In the genomic region with DNA sequence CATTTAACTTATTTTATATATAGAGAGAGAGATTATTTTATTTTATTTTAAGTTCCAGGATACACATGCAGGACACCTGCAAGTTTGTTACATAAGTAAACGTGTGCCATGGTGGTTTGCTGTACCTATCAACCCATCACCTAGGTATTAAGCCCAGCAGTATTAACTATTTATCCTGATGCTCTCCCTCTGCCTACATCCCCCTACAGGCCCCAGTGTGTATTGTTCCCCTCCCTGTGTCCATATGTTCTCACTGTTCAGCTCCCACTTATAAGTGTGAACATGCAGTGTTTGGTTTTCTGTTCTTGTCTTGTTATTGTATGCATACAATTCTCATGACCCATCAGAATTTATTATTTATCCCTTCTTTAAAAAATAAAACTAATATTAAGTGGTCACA, we compare ENCODE assay signal across 11 cellular contexts. TPM values are rescaled to one million over a fixed set of nuclear protein-coding genes. Genes with fewer than 3 reads are reported as not detected.
DNase-seq lines count a peak whose midpoint lies in the region; ATAC-seq and TF ChIP-seq lines count a peak whose summit lies in the region.
"Had no signal": no experiment of that assay in that cellular context is flagged by ENCODE, and none has a peak within 500 bp of the region (broad histone marks: within the 10 kb centered on the region; RNA-seq: fewer than 3 reads in every experiment).

No MANE protein-coding gene starts in this region.

- no peak overlapping the region for H3K27ac ChIP-seq in HCT116 (ENCODE audit: low read depth, low read length)
- no peak overlapping the region for H3K27ac ChIP-seq in mesenchymal stem cell (ENCODE audit: low read length, poor library complexity, severe bottlenecking)
- no peak overlapping the region for H3K27ac ChIP-seq in psoas muscle

- POLR2A ChIA-PET in HCT116 (lab: Charles Lee) = no interaction called here

- H3K9me2 ChIP-seq in HCT116 (ENCODE audit: insufficient read depth) = no peaks in the 10 kb centered on the region

- H3K36me3 ChIP-seq in HCT116 (ENCODE audit: control insufficient read depth in 1 of 2, insufficient read depth in 2 of 2, low read length in 2 of 2) (no peaks in the 10 kb centered on the region), mesenchymal stem cell (ENCODE audit: control insufficient read depth in 1 of 2, insufficient read depth in 2 of 2, low read depth in 1 of 2, low read length in 2 of 2) (no peaks in the 10 kb centered on the region), psoas muscle (ENCODE audit: insufficient read depth in 1 of 2, low read depth in 1 of 2) (no peaks in the 10 kb centered on the region)

- intact Hi-C loops in HCT116 (cut with micrococcal nuclease) (no loop called here), psoas muscle (cut with DNase I) (no loop called here)

- CTCF ChIA-PET in HCT116 (lab: Charles Lee) = interaction anchor here (1.7 kb wide), 1 partner anchor 181 kb away, joined by 4 read pairs; no protein-coding TSS in a partner anchor

- no peak overlapping the region for H2AK5ac ChIP-seq in mesenchymal stem cell (ENCODE audit: low read length, severe bottlenecking)

- no peak overlapping the region for H2BK120ac ChIP-seq in mesenchymal stem cell (ENCODE audit: low read depth, low read length)

- RAD21 ChIA-PET in HCT116 (lab: Charles Lee; ENCODE audit: low non-redundant PET in 1 of 2, low total read pairs in 2 of 2, uncharacterized antibody in 2 of 2, unreplicated experiment in 2 of 2) = no interaction called here

- TF ChIP-seq CTCF in HCT116 (IDR thresholded peaks at IDR 0.05 in 2 of 3, conservative IDR thresholded peaks at IDR 0.05 in 1 of 3; ENCODE audit: borderline replicate concordance in 1 of 3, insufficient read depth in 1 of 3, low read depth in 2 of 3, low read length in 2 of 3) (peak in 2 of 3 experiments; percentile 45 to 51; a peak in 4 of 6 replicates), psoas muscle (IDR thresholded peaks at IDR 0.05) (no peak)

- no peaks in the 10 kb centered on the region for H3K4me1 ChIP-seq in HCT116 (ENCODE audit: control insufficient read depth in 1 of 2, insufficient read depth in 2 of 2, low read length in 2 of 2)
- no peaks in the 10 kb centered on the region for H3K4me1 ChIP-seq in mesenchymal stem cell (ENCODE audit: control insufficient read depth, insufficient read depth, low read depth, low read length)
- H3K4me1 ChIP-seq in psoas muscle = no peaks in the 10 kb centered on the region
- H3K4me1 ChIP-seq: Caco-2 had no signal

- H3K4me2 ChIP-seq in HCT116 (ENCODE audit: low read length) (no peak overlapping the region), mesenchymal stem cell (ENCODE audit: low read length, poor library complexity, severe bottlenecking) (no peak overlapping the region)

- H4K8ac ChIP-seq in mesenchymal stem cell (ENCODE audit: low read length) = no peak overlapping the region

- BruUV-seq in HCT116 (replicated peaks; lab: Mats Ljungman, UMichigan) = no TSS peak

- no peak overlapping the region for H2AFZ ChIP-seq in HCT116 (ENCODE audit: low read depth, low read length, poor library complexity, severe bottlenecking)
- H2AFZ ChIP-seq in mesenchymal stem cell (ENCODE audit: low read depth, low read length) = no peak overlapping the region

- H3K23ac ChIP-seq in mesenchymal stem cell (ENCODE audit: low read length in 2 of 2) = no peak overlapping the region

- H3K4me3 ChIP-seq in HCT116 (replicated peaks in 1 of 2; ENCODE audit: low read depth in 1 of 2, low read length in 2 of 2) (no peak overlapping the region), mesenchymal stem cell (ENCODE audit: insufficient read depth in 1 of 2, low read depth in 1 of 2, low read length in 2 of 2) (no peak overlapping the region), psoas muscle (no peak overlapping the region)

- no peak overlapping the region for H3K4ac ChIP-seq in mesenchymal stem cell (ENCODE audit: low read depth in 1 of 2, low read length in 2 of 2)

- H2BK12ac ChIP-seq in mesenchymal stem cell (ENCODE audit: low read length in 2 of 2) = no peak overlapping the region

- no peak overlapping the region for H4K91ac ChIP-seq in mesenchymal stem cell (ENCODE audit: low read length)

- H2BK5ac ChIP-seq in mesenchymal stem cell (ENCODE audit: low read depth, low read length, poor library complexity, severe bottlenecking) = no peak overlapping the region

- peak; percentile 71 for ATAC-seq in GM18519 (IDR thresholded peaks at IDR 0.05; ENCODE audit: low FRiP score, unreplicated experiment)
- peak; percentile 91 for ATAC-seq in HCT116
- no peak for ATAC-seq in psoas muscle
- ATAC-seq: activated T-cell treated with anti-CD3 and anti-CD28 coated beads, Interleukin-2, amount 50 U/mL, for 4 hours; sciatic nerve had no signal

- H3K14ac ChIP-seq in mesenchymal stem cell (ENCODE audit: low read length in 2 of 2) = no peak overlapping the region

- no peaks in the 10 kb centered on the region for H3K79me1 ChIP-seq in mesenchymal stem cell (replicated peaks; ENCODE audit: low read length, poor library complexity, severe bottlenecking)

- H2BK15ac ChIP-seq in mesenchymal stem cell (ENCODE audit: low read depth, poor library complexity, severe bottlenecking) = no peak overlapping the region

- H3K18ac ChIP-seq in mesenchymal stem cell (ENCODE audit: low read depth in 1 of 2, low read length in 2 of 2) = no peak overlapping the region

- DNase-seq in HCT116 (ENCODE audit: low read depth, low spot score) (peak; percentile 3), NAMALWA (ENCODE audit: low spot score) (peak; percentile 40), mesenchymal stem cell (peak; percentile 5), psoas muscle (no peak), NCI-H345 treated with DMSO at 0.1 percent for 48 hours (lab: John Stamatoyannopoulos, UW; ENCODE audit: unreplicated experiment) (no peak), SKM-1 treated with dmso at 0.1 percent for 144 hours (lab: John Stamatoyannopoulos, UW; ENCODE audit: unreplicated experiment) (no peak)
- DNase-seq: activated T-cell treated with anti-CD3 and anti-CD28 coated beads, Interleukin-2, amount 50 U/mL, for 4 hours; MM.1S had no signal

- H3K27me3 ChIP-seq in HCT116 (ENCODE audit: insufficient read depth, low read length) = no peaks in the 10 kb centered on the region
- H3K27me3 ChIP-seq in mesenchymal stem cell (ENCODE audit: control insufficient read depth in 1 of 2, insufficient read depth in 1 of 2, low read length in 2 of 2) = no peaks in the 10 kb centered on the region
- H3K27me3 ChIP-seq in psoas muscle (ENCODE audit: insufficient read depth in 3 of 3, low read length in 2 of 3) = no peaks in the 10 kb centered on the region

- no peak for TF ChIP-seq RAD21 in HCT116 (IDR thresholded peaks at IDR 0.05; ENCODE audit: low read depth)

- H3K79me2 ChIP-seq in HCT116 (ENCODE audit: insufficient read depth, low read length) = no peaks in the 10 kb centered on the region

- no peak for TF ChIP-seq POLR2A in HCT116 (IDR thresholded peaks at IDR 0.05; ENCODE audit: borderline replicate concordance, extremely low read depth, insufficient read depth, insufficient read length)

- H3K9me3 ChIP-seq in HCT116 (ENCODE audit: control insufficient read depth in 1 of 2, insufficient read depth in 1 of 2, low read depth in 1 of 2, low read length in 2 of 2) (no peaks in the 10 kb centered on the region), mesenchymal stem cell (ENCODE audit: control insufficient read depth, low read length) (no peaks in the 10 kb centered on the region), psoas muscle (no peaks in the 10 kb centered on the region)
- H3K9me3 ChIP-seq: Caco-2 had no signal

- WGBS in mesenchymal stem cell = 100% methylated on average over 1 of the region's 1 CpG
- WGBS in psoas muscle, 3 donors = 82 to 95% (median 87%) methylated on average over 1 of the region's 1 CpG

- H3K9ac ChIP-seq in HCT116 (ENCODE audit: low read length) = no peak overlapping the region
- no peak overlapping the region for H3K9ac ChIP-seq in mesenchymal stem cell (ENCODE audit: low read length)

- H4K20me1 ChIP-seq in HCT116 (ENCODE audit: insufficient read depth) = no peaks in the 10 kb centered on the region

TF ChIP-seq in HCT116, 20 proteins besides CTCF, POLR2A, EP300 and RAD21:
- TF ChIP-seq, protein P1, sequence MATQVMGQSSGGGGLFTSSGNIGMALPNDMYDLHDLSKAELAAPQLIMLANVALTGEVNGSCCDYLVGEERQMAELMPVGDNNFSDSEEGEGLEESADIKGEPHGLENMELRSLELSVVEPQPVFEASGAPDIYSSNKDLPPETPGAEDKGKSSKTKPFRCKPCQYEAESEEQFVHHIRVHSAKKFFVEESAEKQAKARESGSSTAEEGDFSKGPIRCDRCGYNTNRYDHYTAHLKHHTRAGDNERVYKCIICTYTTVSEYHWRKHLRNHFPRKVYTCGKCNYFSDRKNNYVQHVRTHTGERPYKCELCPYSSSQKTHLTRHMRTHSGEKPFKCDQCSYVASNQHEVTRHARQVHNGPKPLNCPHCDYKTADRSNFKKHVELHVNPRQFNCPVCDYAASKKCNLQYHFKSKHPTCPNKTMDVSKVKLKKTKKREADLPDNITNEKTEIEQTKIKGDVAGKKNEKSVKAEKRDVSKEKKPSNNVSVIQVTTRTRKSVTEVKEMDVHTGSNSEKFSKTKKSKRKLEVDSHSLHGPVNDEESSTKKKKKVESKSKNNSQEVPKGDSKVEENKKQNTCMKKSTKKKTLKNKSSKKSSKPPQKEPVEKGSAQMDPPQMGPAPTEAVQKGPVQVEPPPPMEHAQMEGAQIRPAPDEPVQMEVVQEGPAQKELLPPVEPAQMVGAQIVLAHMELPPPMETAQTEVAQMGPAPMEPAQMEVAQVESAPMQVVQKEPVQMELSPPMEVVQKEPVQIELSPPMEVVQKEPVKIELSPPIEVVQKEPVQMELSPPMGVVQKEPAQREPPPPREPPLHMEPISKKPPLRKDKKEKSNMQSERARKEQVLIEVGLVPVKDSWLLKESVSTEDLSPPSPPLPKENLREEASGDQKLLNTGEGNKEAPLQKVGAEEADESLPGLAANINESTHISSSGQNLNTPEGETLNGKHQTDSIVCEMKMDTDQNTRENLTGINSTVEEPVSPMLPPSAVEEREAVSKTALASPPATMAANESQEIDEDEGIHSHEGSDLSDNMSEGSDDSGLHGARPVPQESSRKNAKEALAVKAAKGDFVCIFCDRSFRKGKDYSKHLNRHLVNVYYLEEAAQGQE (IDR thresholded peaks at IDR 0.05; ENCODE audit: low read depth) = no peak
- TF ChIP-seq JUND (IDR thresholded peaks at IDR 0.05) = no peak
- TF ChIP-seq SP1 (IDR thresholded peaks at IDR 0.05; ENCODE audit: low read depth) = no peak
- TF ChIP-seq FOSL1 (IDR thresholded peaks at IDR 0.05; ENCODE audit: low read depth) = no peak
- TF ChIP-seq ELF1 (IDR thresholded peaks at IDR 0.05; ENCODE audit: borderline replicate concordance, low read depth) = no peak

RNA-seq across cellular contexts. Expression of gene FKBP1C, which starts 34.6 kb away (rescaled TPM):
- total RNA-seq in HCT116 (2021; ENCODE audit: unreplicated experiment) (1.6 TPM), psoas muscle (1 to 10 TPM in 1 of 4 donors, under 1 TPM in 2, not detected in 1; 0.38 to 1.7 (median 0.54) TPM)
- polyA plus RNA-seq in HCT116 (2012) = 0.97 and 1.3 TPM in 2 replicates
- 1.6 TPM for polyA plus RNA-seq in mesenchymal stem cell (2013, experiment 1 of 2)
- 1.6 TPM for polyA plus RNA-seq in mesenchymal stem cell (2013, experiment 2 of 2)
- polyA plus RNA-seq in psoas muscle = 1 to 10 TPM in 1 of 3 donors, under 1 TPM in 2; 0.18 to 2.6 (median 0.58) TPM

Comparison
In these comparisons a context has a peak if more than half of its experiments do, and no peak if none do; other contexts are left out.
1. ATAC-seq: peak in GM18519 (single experiment) and HCT116 (single experiment); none in psoas muscle (0 of 4).
2. DNase-seq: peak in HCT116 (single experiment), NAMALWA (single experiment) and mesenchymal stem cell (single experiment); none in psoas muscle (0 of 2), NCI-H345 treated with DMSO at 0.1 percent for 48 hours (single experiment) and SKM-1 treated with dmso at 0.1 percent for 144 hours (single experiment).